Comparison of ENCODE assay signal across 8 cellular contexts in genomic region chr1:31937300-31938183, GRCh38. TPM values are rescaled to one million over a fixed set of nuclear protein-coding genes. Genes with fewer than 3 reads are reported as not detected.
DNase-seq lines count a peak whose midpoint lies in the region; ATAC-seq and TF ChIP-seq lines count a peak whose summit lies in the region.

No MANE protein-coding gene starts in this region.

- TF ChIP-seq CTCF in DOHH2 (IDR thresholded peaks at IDR 0.05; ENCODE audit: low read depth, low read length, poor library complexity, severe bottlenecking): no peak
- no peak for TF ChIP-seq CTCF in lower lobe of right lung (IDR thresholded peaks at IDR 0.05)

- H3K27ac ChIP-seq in DOHH2 (ENCODE audit: low read depth, low read length): peak overlapping the region; percentile 87
- H3K27ac ChIP-seq in lower lobe of right lung: peak overlapping the region; percentile 89

- peak; percentile 39 for DNase-seq in KBM-7
- DNase-seq in activated CD4-positive, alpha-beta T cell treated with anti-CD3 and anti-CD28 coated beads, Interleukin-2, amount 50 U/mL, for 24 hours (ENCODE audit: low read depth in 1 of 2, low spot score in 1 of 2): peak; percentile 60 to 66
- peak; percentile 61 for DNase-seq in dermis blood vessel endothelial cell
- peak; percentile 86 for DNase-seq in lower lobe of right lung
- peak in 2 of 3 experiments; percentile 51 to 72 for DNase-seq in stimulated activated CD4-positive, alpha-beta T cell treated with anti-CD3 and anti-CD28 coated beads, TNF-alpha, amount 100 ng/mL, for 24 hours (ENCODE audit: low read depth in 3 of 3)
- DNase-seq in NCI-H1694 treated with DMSO at 0.1 percent for 48 hours (lab: John Stamatoyannopoulos, UW): no peak

- H3K79me2 ChIP-seq in DOHH2 (ENCODE audit: control insufficient read depth, low read length): peaks cover 60% of the 10 kb centered on the region

- H3K36me3 ChIP-seq in DOHH2 (ENCODE audit: control insufficient read depth, low read length): peaks cover 51% of the 10 kb centered on the region
- H3K36me3 ChIP-seq in lower lobe of right lung: no peaks in the 10 kb centered on the region

- peaks cover 9% of the 10 kb centered on the region for H4K20me1 ChIP-seq in DOHH2 (ENCODE audit: control insufficient read depth, insufficient read depth, low read depth, low read length)

- intact Hi-C loops in lower lobe of right lung (cut with DNase I): no loop called here

- H3K4me3 ChIP-seq in DOHH2 (ENCODE audit: low read length): peak overlapping the region; percentile 87
- peak overlapping the region; percentile 67 for H3K4me3 ChIP-seq in lower lobe of right lung

- peak overlapping the region; percentile 90 for H3K4me2 ChIP-seq in DOHH2 (ENCODE audit: low read length)

- H3K4me1 ChIP-seq in DOHH2 (ENCODE audit: control insufficient read depth, low read length): peaks cover 70% of the 10 kb centered on the region
- peaks cover 84% of the 10 kb centered on the region for H3K4me1 ChIP-seq in lower lobe of right lung

- peaks cover 49% of the 10 kb centered on the region for H3F3A ChIP-seq in DOHH2 (ENCODE audit: control insufficient read depth, insufficient read depth)

- ATAC-seq in GM21526 (IDR thresholded peaks at IDR 0.05; ENCODE audit: low FRiP score, unreplicated experiment) (peak; percentile 19), lower lobe of right lung (peak; percentile 77 to 82)

- no peaks in the 10 kb centered on the region for H3K27me3 ChIP-seq in DOHH2 (ENCODE audit: control insufficient read depth, low read length)
- no peaks in the 10 kb centered on the region for H3K27me3 ChIP-seq in lower lobe of right lung (ENCODE audit: low read depth)

- no peaks in the 10 kb centered on the region for H3K9me3 ChIP-seq in DOHH2 (ENCODE audit: control insufficient read depth, insufficient read depth, low read length)
- no peaks in the 10 kb centered on the region for H3K9me3 ChIP-seq in lower lobe of right lung

- in situ Hi-C loops in KBM-7 (cut with MboI; ENCODE audit: low pct_unique_long_range_greater_than_20kb, low sequenced_read_pairs): no loop called here

- H3K9me2 ChIP-seq in DOHH2 (replicated peaks; ENCODE audit: control insufficient read depth, low read length): no peaks in the 10 kb centered on the region

RNA-seq across cellular contexts. Expression of gene PTP4A2, which starts 0.6 kb away (rescaled TPM):
- total RNA-seq in dermis blood vessel endothelial cell (199 and 243 TPM in 2 replicates), lower lobe of right lung (205 TPM)
